In genomic region chr7:98227939-98228338, GRCh38 we compare ENCODE assay signal across 19 cellular contexts. TPM values are rescaled to one million over a fixed set of nuclear protein-coding genes. Genes with fewer than 3 reads are reported as not detected.
DNase-seq lines count a peak whose midpoint lies in the region; ATAC-seq and TF ChIP-seq lines count a peak whose summit lies in the region.
"Had no signal": no experiment of that assay in that cellular context is flagged by ENCODE, and none has a peak within 500 bp of the region (broad histone marks: within the 10 kb centered on the region; RNA-seq: fewer than 3 reads in every experiment).

No MANE protein-coding gene starts in this region.

- H2BK15ac ChIP-seq in H9 (ENCODE audit: low read depth, low read length) (no peak overlapping the region), neuronal stem cell (ENCODE audit: low read length) (no peak overlapping the region)

- no peak overlapping the region for H3K4me3 Mint-ChIP-seq in H9
- H3K4me3 Mint-ChIP-seq: CD8-positive, alpha-beta T cell had no signal

- DNase-seq in Daoy (ENCODE audit: low read depth) (peak; percentile 0), H9 (no peak), body of pancreas (peak; percentile 58 to 66 (median 61)), neuronal stem cell (ENCODE audit: low spot score) (no peak), hepatic stellate cell (ENCODE audit: low spot score) (no peak), CD1c-positive myeloid dendritic cell (ENCODE audit: extremely low spot score) (no peak)
- DNase-seq: CD8-positive, alpha-beta T cell; DND-41; GOT3; NCI-H1105; NCI-H2029 treated with DMSO at 0.1 percent for 48 hours; NCI-H226; NCI-H524 treated with DMSO at 0.1 percent for 48 hours; NCI-H82; Peyer's patch had no signal

- H3K18ac ChIP-seq in H9 (ENCODE audit: insufficient read length, low read depth, low read length), result peak overlapping the region; percentile 13
- no peak overlapping the region for H3K18ac ChIP-seq in neuronal stem cell (ENCODE audit: low read length)

- no peaks in the 10 kb centered on the region for H3K36me3 ChIP-seq in body of pancreas (replicated peaks in 1 of 2; ENCODE audit: insufficient read depth in 1 of 2, low read depth in 2 of 2)
- peaks cover 10 to 15% of the 10 kb centered on the region in 2 donors for H3K36me3 ChIP-seq in neuronal stem cell (replicated peaks in 1 of 2; ENCODE audit: control insufficient read depth in 2 of 2, insufficient read depth in 2 of 2, low read length in 2 of 2)

- H2BK5ac ChIP-seq in H9 (ENCODE audit: insufficient read length, low read length), result no peak overlapping the region
- H2BK5ac ChIP-seq in neuronal stem cell (ENCODE audit: low read length), result no peak overlapping the region

- H4K8ac ChIP-seq in H9 (replicated peaks; ENCODE audit: insufficient read length, low read depth, low read length) (no peak overlapping the region), neuronal stem cell (ENCODE audit: low read depth, low read length) (no peak overlapping the region)

- H3K27me3 Mint-ChIP-seq in H9 (ENCODE audit: low read depth), result no peaks in the 10 kb centered on the region

- H3K9me3 Mint-ChIP-seq in H9, result no peaks in the 10 kb centered on the region; a peak in 1 of 5 replicates
- H3K9me3 Mint-ChIP-seq: CD8-positive, alpha-beta T cell had no signal

- H2BK120ac ChIP-seq in H9 (ENCODE audit: low read depth, low read length, poor library complexity, severe bottlenecking) (no peak overlapping the region), neuronal stem cell (ENCODE audit: low read depth, low read length) (no peak overlapping the region)

- no peak for TF ChIP-seq POLR2A in body of pancreas (IDR thresholded peaks at IDR 0.05)

- H3K79me2 ChIP-seq in H9 (ENCODE audit: insufficient read depth, low read length), result no peaks in the 10 kb centered on the region

- H2BK12ac ChIP-seq in H9 (ENCODE audit: insufficient read length, low read depth, low read length), result no peak overlapping the region
- H2BK12ac ChIP-seq in neuronal stem cell (ENCODE audit: low read length), result no peak overlapping the region

- no CpG with 5 or more reads among the region's 18 CpGs for WGBS in H9 (ENCODE audit: extremely low coverage, insufficient read length, low lambda C conversion rate)
- WGBS in body of pancreas, 2 donors, result 53 to 67% methylated on average over 13 to 18 of the region's 18 CpGs
- no CpG with 5 or more reads among the region's 18 CpGs for WGBS in neuronal stem cell (ENCODE audit: extremely low coverage in 2 of 2, insufficient read length in 2 of 2, insufficient replicate concordance in 1 of 2), 2 donors

- H3K27ac ChIP-seq in H9 (ENCODE audit: insufficient read length, low read depth, low read length) (no peak overlapping the region), body of pancreas (peak overlapping the region; percentile 72 to 87 (median 82)), neuronal stem cell (replicated peaks; ENCODE audit: low read length) (no peak overlapping the region)
- H3K27ac ChIP-seq: KMS-11, Peyer's patch, SJSA1 had no signal

- H3K4me2 ChIP-seq in H9 (ENCODE audit: insufficient read depth, insufficient read length, low read length), result no peak overlapping the region
- no peak overlapping the region for H3K4me2 ChIP-seq in neuronal stem cell (ENCODE audit: insufficient read depth, low read length, poor library complexity, severe bottlenecking)
- H3K4me2 ChIP-seq: KMS-11 had no signal

- H3K9me3 ChIP-seq in H9 (ENCODE audit: control insufficient read depth, low read depth, low read length), result no peaks in the 10 kb centered on the region
- H3K9me3 ChIP-seq in body of pancreas, result no peaks in the 10 kb centered on the region
- no peaks in the 10 kb centered on the region for H3K9me3 ChIP-seq in neuronal stem cell (replicated peaks in 1 of 2; ENCODE audit: control insufficient read depth in 2 of 2, insufficient read depth in 1 of 2, low read depth in 1 of 2, low read length in 2 of 2)
- H3K9me3 ChIP-seq: Peyer's patch, SJSA1 had no signal

- no peaks in the 10 kb centered on the region for H3K27me3 ChIP-seq in H9 (ENCODE audit: insufficient read depth, low read length)
- H3K27me3 ChIP-seq in body of pancreas, result no peaks in the 10 kb centered on the region
- no peaks in the 10 kb centered on the region for H3K27me3 ChIP-seq in neuronal stem cell (ENCODE audit: control insufficient read depth in 3 of 3, insufficient read depth in 3 of 3, low read depth in 1 of 3, low read length in 3 of 3)
- H3K27me3 ChIP-seq: Peyer's patch, SJSA1 had no signal

- H3K4me3 ChIP-seq in body of pancreas, result no peak overlapping the region
- no peak overlapping the region for H3K4me3 ChIP-seq in neuronal stem cell (ENCODE audit: low read length in 2 of 2)
- H3K4me3 ChIP-seq: Peyer's patch, SJSA1 had no signal

- peak; percentile 34 for ATAC-seq in body of pancreas
- no peak for ATAC-seq in HG02623 (IDR thresholded peaks at IDR 0.05; ENCODE audit: unreplicated experiment)
- ATAC-seq: CD8-positive, alpha-beta T cell had no signal

- no peak overlapping the region for H3K4ac ChIP-seq in H9 (ENCODE audit: low read depth, low read length)
- no peak overlapping the region for H3K4ac ChIP-seq in neuronal stem cell (ENCODE audit: low read length)

- no peak overlapping the region for H4K5ac ChIP-seq in H9 (ENCODE audit: insufficient read length, low read depth, low read length)

- H3K9ac ChIP-seq in H9 (ENCODE audit: extremely low read depth, insufficient read length, low read length) (no peak overlapping the region), neuronal stem cell (ENCODE audit: low read depth, low read length, poor library complexity) (no peak overlapping the region)
- H3K9ac ChIP-seq: KMS-11 had no signal

- H3K14ac ChIP-seq in H9 (ENCODE audit: insufficient read depth, low read length) (no peak overlapping the region), neuronal stem cell (ENCODE audit: low read length) (no peak overlapping the region)

- H2BK20ac ChIP-seq in H9 (ENCODE audit: low read depth, low read length, poor library complexity, severe bottlenecking), result no peak overlapping the region

- H2AFZ ChIP-seq in H9 (ENCODE audit: low read length) (no peak overlapping the region), neuronal stem cell (ENCODE audit: low read length) (no peak overlapping the region)

- H3K79me1 ChIP-seq in H9 (ENCODE audit: insufficient read depth, low read depth, low read length, poor library complexity, severe bottlenecking) (no peaks in the 10 kb centered on the region), neuronal stem cell (ENCODE audit: low read depth, low read length) (peaks cover 4% of the 10 kb centered on the region)

- intact Hi-C loops in body of pancreas (cut with DNase I), result no loop called here

- H4K91ac ChIP-seq in H9 (ENCODE audit: insufficient read length, low read depth, low read length), result no peak overlapping the region
- no peak overlapping the region for H4K91ac ChIP-seq in neuronal stem cell (ENCODE audit: low read depth, low read length, poor library complexity)

- H3K4me1 ChIP-seq in H9 (ENCODE audit: insufficient read depth, low read length), result no peaks in the 10 kb centered on the region
- H3K4me1 ChIP-seq in body of pancreas, result peaks cover 28% of the 10 kb centered on the region
- H3K4me1 ChIP-seq in neuronal stem cell (ENCODE audit: control insufficient read depth in 2 of 2, insufficient read depth in 1 of 2, low read depth in 1 of 2, low read length in 2 of 2), result no peaks in the 10 kb centered on the region
- H3K4me1 ChIP-seq: Peyer's patch, SJSA1 had no signal

- H3K56ac ChIP-seq in H9 (ENCODE audit: insufficient read length, low read depth, low read length), result no peak overlapping the region

- no peak for TF ChIP-seq CTCF in H9 (conservative IDR thresholded peaks at IDR 0.05)
- no peak for TF ChIP-seq CTCF in body of pancreas (IDR thresholded peaks at IDR 0.05)

- H3K36me3 Mint-ChIP-seq in H9 (ENCODE audit: insufficient read depth in 1 of 3, low read depth in 3 of 3), result peaks cover 0 to 6% (median 0%) of the 10 kb centered on the region in 3 experiments; a peak in 2 of 7 replicates

- H3K23ac ChIP-seq in H9 (ENCODE audit: insufficient read length, low read depth, low read length), result no peak overlapping the region
- H3K23ac ChIP-seq in neuronal stem cell (ENCODE audit: low read depth, low read length, poor library complexity), result peak overlapping the region; percentile 75

- H4K20me1 ChIP-seq in H9 (ENCODE audit: control insufficient read depth, insufficient read depth, insufficient read length), result no peaks in the 10 kb centered on the region

- no peak overlapping the region for H3T11ph ChIP-seq in H9 (ENCODE audit: low read length)

- peak overlapping the region in 2 of 3 experiments; percentile 76 to 81; a peak in 4 of 7 replicates for H3K27ac Mint-ChIP-seq in H9
- H3K27ac Mint-ChIP-seq: CD8-positive, alpha-beta T cell had no signal

- no peak overlapping the region for H2AK5ac ChIP-seq in H9 (ENCODE audit: insufficient read length, low read length)
- no peak overlapping the region for H2AK5ac ChIP-seq in neuronal stem cell (ENCODE audit: low read depth, low read length)

- H3K23me2 ChIP-seq in H9 (ENCODE audit: insufficient read length, low read depth, low read length, poor library complexity, severe bottlenecking), result no peaks in the 10 kb centered on the region

- H3K4me1 Mint-ChIP-seq in H9, result peaks cover 2 to 6% of the 10 kb centered on the region in 2 experiments; a peak in 2 of 4 replicates

RNA-seq across cellular contexts. Expression of gene BHLHA15, which starts 16.7 kb away (rescaled TPM):
- not detected in 2 replicates for total RNA-seq in Daoy (2014; rRNA removed; shearing (Covaris generic))
- total RNA-seq in H9 (2021) (1.4 and 2.1 TPM in 2 replicates), body of pancreas (100 to 1,000 TPM; 247 to 584 TPM)
- 2.4 TPM for polyA plus RNA-seq in neuronal stem cell (2013, experiment 1 of 2)
- polyA plus RNA-seq in neuronal stem cell (2013, experiment 2 of 2), result 2.2 TPM
- total RNA-seq: CD8-positive, alpha-beta T cell; SJSA1 had no signal
- polyA plus RNA-seq: BJ had no signal

RNA-seq across cellular contexts. Expression of gene TECPR1, which starts 24.1 kb away (rescaled TPM):
- 5.2 and 33.1 TPM in 2 replicates for total RNA-seq in Daoy (2014; rRNA removed; shearing (Covaris generic))
- total RNA-seq in H9 (2021) (13.9 and 15.6 TPM in 2 replicates), body of pancreas (10 to 100 TPM; 19.7 to 28.3 TPM)
- polyA plus RNA-seq in neuronal stem cell (2013, experiment 1 of 2), result 7.3 TPM
- polyA plus RNA-seq in neuronal stem cell (2013, experiment 2 of 2), result 7.5 TPM

RNA-seq across cellular contexts. Expression of gene BRI3, which starts 53.5 kb away (rescaled TPM):
- total RNA-seq in Daoy (2014; rRNA removed; shearing (Covaris generic)), result 9.6 and 14.4 TPM in 2 replicates
- total RNA-seq in H9 (2021) (99.7 and 102 TPM in 2 replicates), body of pancreas (10 to 100 TPM; 29.0 to 44.9 TPM)
- 197 TPM for polyA plus RNA-seq in neuronal stem cell (2013, experiment 1 of 2)
- 198 TPM for polyA plus RNA-seq in neuronal stem cell (2013, experiment 2 of 2)

Comparison
In these comparisons a context has a peak if more than half of its experiments do, and no peak if none do; other contexts are left out.
1. DNase-seq: peak in Daoy (single experiment) and body of pancreas (4 of 4); none in H9 (single experiment), neuronal stem cell (single experiment), hepatic stellate cell (single experiment) and CD1c-positive myeloid dendritic cell (single experiment).
2. H3K27ac ChIP-seq: peak in body of pancreas (4 of 4); none in H9 (single experiment) and neuronal stem cell (single experiment).
3. RNA of gene BHLHA15, which starts 16.7 kb away (total RNA-seq): 247 to 584 TPM in body of pancreas; 1.4 to 2.1 TPM in H9 and not detected in Daoy; every median in the first group is over 10 times any median in the second.